Comparison of ENCODE assay signal across 9 cellular contexts in the genomic region with DNA sequence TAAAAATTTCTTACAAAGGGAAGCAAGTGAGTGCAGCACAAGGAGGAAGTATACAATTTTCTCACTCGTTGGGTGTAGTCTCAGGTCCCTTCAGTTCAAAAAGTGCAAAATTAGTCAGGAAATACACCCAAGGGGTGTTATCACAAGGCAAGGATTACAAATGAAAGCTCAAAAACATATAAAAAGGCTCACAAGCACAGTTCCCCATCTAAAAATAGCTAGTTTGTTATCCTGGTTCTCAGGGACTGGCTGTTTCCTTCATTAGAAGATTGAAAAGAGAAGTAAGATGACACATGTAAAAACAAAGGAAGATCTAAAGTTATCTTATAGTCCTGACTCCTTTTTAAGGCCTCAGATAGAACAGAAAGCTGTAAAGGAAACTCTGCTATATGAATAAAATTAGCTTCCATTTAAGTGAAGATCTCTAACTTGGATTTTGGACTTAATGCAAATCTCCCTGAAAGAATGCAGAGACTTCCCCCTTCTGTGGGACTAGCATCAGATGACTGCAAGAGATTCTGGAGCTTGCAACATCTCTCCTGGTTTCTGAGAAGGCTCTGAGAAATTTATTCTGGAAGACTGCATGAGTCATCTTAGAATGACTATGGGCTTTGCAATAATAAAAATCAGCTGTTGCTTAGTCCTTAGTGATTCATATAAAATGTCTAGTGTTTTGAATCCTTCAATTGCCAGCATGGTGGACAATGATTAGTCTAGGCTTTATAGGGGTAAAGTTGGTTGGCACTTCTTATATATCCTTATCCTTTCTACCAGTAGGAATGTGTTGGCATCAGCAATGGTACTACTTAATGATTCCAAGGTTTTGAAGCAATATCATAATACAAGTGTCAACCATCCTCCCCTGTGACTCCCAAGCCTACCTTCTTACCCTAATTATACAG. TPM values are rescaled to one million over a fixed set of nuclear protein-coding genes. Genes with fewer than 3 reads are reported as not detected.
DNase-seq lines count a peak whose midpoint lies in the region; ATAC-seq and TF ChIP-seq lines count a peak whose summit lies in the region.
"Had no signal": no experiment of that assay in that cellular context is flagged by ENCODE, and none has a peak within 500 bp of the region (broad histone marks: within the 10 kb centered on the region; RNA-seq: fewer than 3 reads in every experiment).

No MANE protein-coding gene starts in this region.

- H3K79me2 ChIP-seq in ACC112 (ENCODE audit: control insufficient read depth, insufficient read depth, low read length, unreplicated experiment): peaks cover 43% of the 10 kb centered on the region

- H3K4me3 ChIP-seq in ACC112 (ENCODE audit: low read depth, low read length): peak overlapping the region; percentile 1; the same call in 1 of the 2 replicates
- peak overlapping the region; percentile 30 for H3K4me3 ChIP-seq in coronary artery

- H2AFZ ChIP-seq in ACC112 (ENCODE audit: low read length, unreplicated experiment): no peak overlapping the region

- no peaks in the 10 kb centered on the region for H3K36me3 Mint-ChIP-seq in mesothelial cell of epicardium

- H3K27me3 Mint-ChIP-seq in mesothelial cell of epicardium (ENCODE audit: low read depth): no peaks in the 10 kb centered on the region

- peaks cover 66% of the 10 kb centered on the region for H3K4me1 ChIP-seq in ACC112 (ENCODE audit: control insufficient read depth, insufficient read depth, low read length, unreplicated experiment)

- peak overlapping the region; percentile 72 for H3K27ac Mint-ChIP-seq in mesothelial cell of epicardium

- peaks cover 35% of the 10 kb centered on the region for H3K4me1 Mint-ChIP-seq in mesothelial cell of epicardium

- H3K27ac ChIP-seq in ACC112 (ENCODE audit: low read depth, low read length): peak overlapping the region; percentile 95
- peak overlapping the region; percentile 94 for H3K27ac ChIP-seq in coronary artery

- DNase-seq in MV-4-11 (lab: John Stamatoyannopoulos, UW): peak; percentile 97
- no peak for DNase-seq in coronary artery (ENCODE audit: low spot score)
- no peak for DNase-seq in mesothelial cell of epicardium (ENCODE audit: low spot score in 2 of 2, unreplicated experiment in 2 of 2)
- DNase-seq in NCI-H2171 (lab: John Stamatoyannopoulos, UW): no peak
- DNase-seq in NCI-H2081 (lab: John Stamatoyannopoulos, UW): no peak

- peaks cover 21% of the 10 kb centered on the region for H3K36me3 ChIP-seq in ACC112 (ENCODE audit: insufficient read depth, low read length)

- no peaks in the 10 kb centered on the region for H3K9me3 Mint-ChIP-seq in mesothelial cell of epicardium

- no peak for TF ChIP-seq CTCF in coronary artery (IDR thresholded peaks at IDR 0.05)
- no peak for TF ChIP-seq CTCF in mesothelial cell of epicardium (IDR thresholded peaks at IDR 0.05; ENCODE audit: unreplicated experiment)

- no peaks in the 10 kb centered on the region for H3K27me3 ChIP-seq in ACC112 (ENCODE audit: insufficient read depth, low read length)

- ATAC-seq in GM18907 (IDR thresholded peaks at IDR 0.05; ENCODE audit: unreplicated experiment) (no peak), HG03196 (IDR thresholded peaks at IDR 0.05; ENCODE audit: unreplicated experiment) (no peak)

- no peak overlapping the region for H3K4me3 Mint-ChIP-seq in mesothelial cell of epicardium

RNA-seq across cellular contexts. Expression of a gene that starts 25.4 kb away (rescaled TPM):
- 58.1 to 64.0 TPM (median 63.6 TPM) in 3 replicates for total RNA-seq in mesothelial cell of epicardium
- total RNA-seq: activated CD8-positive, alpha-beta memory T cell treated with anti-CD3 and anti-CD28 coated beads for 36 hours had no signal

RNA-seq across cellular contexts. Expression of a gene that starts 35.1 kb away (rescaled TPM):
- total RNA-seq in mesothelial cell of epicardium: not detected in 3 replicates
- total RNA-seq: activated CD8-positive, alpha-beta memory T cell treated with anti-CD3 and anti-CD28 coated beads for 36 hours had no signal
